In the genomic region with DNA sequence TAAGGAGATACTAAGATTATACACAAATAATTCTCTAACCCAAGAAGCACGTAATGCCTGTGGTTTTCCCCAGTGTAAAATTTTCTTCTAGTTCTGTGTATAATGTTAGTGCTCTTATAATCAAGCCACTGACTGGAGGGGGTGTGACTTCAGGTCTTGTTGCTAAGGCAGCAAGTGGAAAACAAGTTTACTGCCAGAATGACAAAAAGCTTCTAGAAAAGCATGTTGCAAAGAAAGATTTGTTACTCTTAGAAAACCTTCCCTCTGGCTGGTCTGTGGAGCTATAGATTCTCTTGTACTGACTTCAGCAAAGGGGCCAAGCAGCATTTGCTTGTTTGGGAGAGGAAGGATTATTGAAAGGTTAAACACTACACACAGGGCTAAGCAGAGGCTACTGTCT, we compare ENCODE assay signal across 18 cellular contexts.
A peak's percentile ranks its signal among the peaks of the same experiment; 100 is the strongest.
DNase-seq lines count a peak whose midpoint lies in the region; ATAC-seq and TF ChIP-seq lines count a peak whose summit lies in the region.
"Had no signal": no experiment of that assay in that cellular context is flagged by ENCODE, and none has a peak within 500 bp of the region (broad histone marks: within the 10 kb centered on the region; RNA-seq: fewer than 3 reads in every experiment).

No MANE protein-coding gene starts in this region.

- H3K4ac ChIP-seq in mesenchymal stem cell (ENCODE audit: low read depth in 1 of 2, low read length in 2 of 2): no peak overlapping the region

- H3K79me1 ChIP-seq in mesenchymal stem cell (replicated peaks; ENCODE audit: low read length, poor library complexity, severe bottlenecking): no peaks in the 10 kb centered on the region

- H3K27ac ChIP-seq in right atrium auricular region (no peak overlapping the region), mesenchymal stem cell (ENCODE audit: low read length, poor library complexity, severe bottlenecking) (peak overlapping the region; percentile 43), upper lobe of left lung (no peak overlapping the region)
- H3K27ac ChIP-seq: foreskin keratinocyte, vagina had no signal

- peak overlapping the region; percentile 77 for H3K9ac ChIP-seq in mesenchymal stem cell (ENCODE audit: low read length)

- H4K8ac ChIP-seq in mesenchymal stem cell (ENCODE audit: low read length): no peak overlapping the region

- no peak overlapping the region for H3K23ac ChIP-seq in mesenchymal stem cell (ENCODE audit: low read length in 2 of 2)

- peak; percentile 31 for ATAC-seq in Right ventricle myocardium superior (ENCODE audit: poor library complexity)
- peak; percentile 46 to 76 for ATAC-seq in upper lobe of left lung (ENCODE audit: low FRiP score in 2 of 2)
- ATAC-seq in GM21786 (IDR thresholded peaks at IDR 0.05; ENCODE audit: unreplicated experiment): no peak
- ATAC-seq: foreskin keratinocyte, GM12878 had no signal

- no peak overlapping the region for H2AFZ ChIP-seq in mesenchymal stem cell (ENCODE audit: low read depth, low read length)

- H2BK5ac ChIP-seq in mesenchymal stem cell (ENCODE audit: low read depth, low read length, poor library complexity, severe bottlenecking): no peak overlapping the region

- no peak for TF ChIP-seq EP300 in upper lobe of left lung (IDR thresholded peaks at IDR 0.05)

- TF ChIP-seq CTCF in right atrium auricular region (IDR thresholded peaks at IDR 0.05) (no peak), choroid plexus epithelial cell (conservative IDR thresholded peaks at IDR 0.05; ENCODE audit: low read depth, low read length) (no peak), upper lobe of left lung (IDR thresholded peaks at IDR 0.05) (no peak)

- no peak overlapping the region for H2BK12ac ChIP-seq in mesenchymal stem cell (ENCODE audit: low read length in 2 of 2)

- peak overlapping the region; percentile 81 for H2AK5ac ChIP-seq in mesenchymal stem cell (ENCODE audit: low read length, severe bottlenecking)

- H3K4me3 ChIP-seq in right atrium auricular region (no peak overlapping the region), choroid plexus epithelial cell (ENCODE audit: low read depth, low read length) (no peak overlapping the region), mesenchymal stem cell (ENCODE audit: insufficient read depth in 1 of 2, low read depth in 1 of 2, low read length in 2 of 2) (no peak overlapping the region), upper lobe of left lung (no peak overlapping the region)
- H3K4me3 ChIP-seq: GM12878, vagina had no signal

- H3K18ac ChIP-seq in mesenchymal stem cell (ENCODE audit: low read depth in 1 of 2, low read length in 2 of 2): no peak overlapping the region

- DNase-seq in Right ventricle myocardium superior (no peak), right atrium auricular region (ENCODE audit: low spot score) (no peak), choroid plexus epithelial cell (ENCODE audit: low read depth) (peak; percentile 67), mesenchymal stem cell (peak; percentile 94), upper lobe of left lung (no peak), T-helper 2 cell (no peak)
- no peak for DNase-seq in stimulated activated CD4-positive, alpha-beta T cell treated with anti-CD3 and anti-CD28 coated beads, Interleukin-4, amount 100 ng/mL, for 1 hour
- DNase-seq: activated CD4-positive, alpha-beta memory T cell treated with anti-CD3 and anti-CD28 coated beads, Interleukin-2, amount 10 ng/mL, durations not matched to agents 7 days and 5 days; activated naive CD4-positive, alpha-beta T cell; foreskin keratinocyte; HCEC 1CT; NCI-H1105 treated with DMSO at 0.1 percent for 48 hours; NCI-H510A treated with DMSO at 0.1 percent for 48 hours; stimulated activated CD4-positive, alpha-beta T cell treated with anti-CD3 and anti-CD28 coated beads, Interleukin-15, amount 100 ng/mL, for 24 hours; T-helper 9 cell had no signal

- H3K36me3 ChIP-seq in right atrium auricular region (no peaks in the 10 kb centered on the region), mesenchymal stem cell (ENCODE audit: control insufficient read depth in 1 of 2, insufficient read depth in 2 of 2, low read depth in 1 of 2, low read length in 2 of 2) (no peaks in the 10 kb centered on the region), upper lobe of left lung (no peaks in the 10 kb centered on the region)
- H3K36me3 ChIP-seq: vagina had no signal

- TF ChIP-seq POLR2A in upper lobe of left lung (IDR thresholded peaks at IDR 0.05): no peak

- H3K4me1 ChIP-seq in right atrium auricular region (peaks cover 0 to 13% of the 10 kb centered on the region in 2 donors), mesenchymal stem cell (ENCODE audit: control insufficient read depth, insufficient read depth, low read depth, low read length) (peaks cover 4% of the 10 kb centered on the region), upper lobe of left lung (peaks cover 0 to 3% (median 1%) of the 10 kb centered on the region in 4 donors)
- H3K4me1 ChIP-seq: foreskin keratinocyte had no signal

- no peak overlapping the region for H2BK120ac ChIP-seq in mesenchymal stem cell (ENCODE audit: low read depth, low read length)

- H2BK15ac ChIP-seq in mesenchymal stem cell (ENCODE audit: low read depth, poor library complexity, severe bottlenecking): no peak overlapping the region

- H3K4me2 ChIP-seq in mesenchymal stem cell (ENCODE audit: low read length, poor library complexity, severe bottlenecking): no peak overlapping the region

- H3K27me3 ChIP-seq in right atrium auricular region: no peaks in the 10 kb centered on the region
- H3K27me3 ChIP-seq in mesenchymal stem cell (ENCODE audit: control insufficient read depth in 1 of 2, insufficient read depth in 1 of 2, low read length in 2 of 2): no peaks in the 10 kb centered on the region
- H3K27me3 ChIP-seq in upper lobe of left lung: no peaks in the 10 kb centered on the region
- H3K27me3 ChIP-seq: foreskin keratinocyte, vagina had no signal

- H3K14ac ChIP-seq in mesenchymal stem cell (ENCODE audit: low read length in 2 of 2): no peak overlapping the region

- no CpG with 5 or more reads among the region's 1 CpG for WGBS in mesenchymal stem cell
- 0% methylated on average over 1 of the region's 1 CpG for WGBS in upper lobe of left lung, 2 donors

- no peak overlapping the region for H4K91ac ChIP-seq in mesenchymal stem cell (ENCODE audit: low read length)

- H3K9me3 ChIP-seq in right atrium auricular region (no peaks in the 10 kb centered on the region), mesenchymal stem cell (ENCODE audit: control insufficient read depth, low read length) (no peaks in the 10 kb centered on the region), upper lobe of left lung (no peaks in the 10 kb centered on the region)
- H3K9me3 ChIP-seq: vagina had no signal

- intact Hi-C loops in Right ventricle myocardium superior (cut with DNase I): no loop called here

Comparison
In these comparisons a context has a peak if more than half of its experiments do, and no peak if none do; other contexts are left out.
1. DNase-seq: peak in choroid plexus epithelial cell (single experiment) and mesenchymal stem cell (single experiment); none in Right ventricle myocardium superior (single experiment), right atrium auricular region (single experiment), upper lobe of left lung (0 of 2), stimulated activated CD4-positive, alpha-beta T cell treated with anti-CD3 and anti-CD28 coated beads, Interleukin-4, amount 100 ng/mL, for 1 hour (single experiment) and T-helper 2 cell (0 of 5).